In the genomic region with DNA sequence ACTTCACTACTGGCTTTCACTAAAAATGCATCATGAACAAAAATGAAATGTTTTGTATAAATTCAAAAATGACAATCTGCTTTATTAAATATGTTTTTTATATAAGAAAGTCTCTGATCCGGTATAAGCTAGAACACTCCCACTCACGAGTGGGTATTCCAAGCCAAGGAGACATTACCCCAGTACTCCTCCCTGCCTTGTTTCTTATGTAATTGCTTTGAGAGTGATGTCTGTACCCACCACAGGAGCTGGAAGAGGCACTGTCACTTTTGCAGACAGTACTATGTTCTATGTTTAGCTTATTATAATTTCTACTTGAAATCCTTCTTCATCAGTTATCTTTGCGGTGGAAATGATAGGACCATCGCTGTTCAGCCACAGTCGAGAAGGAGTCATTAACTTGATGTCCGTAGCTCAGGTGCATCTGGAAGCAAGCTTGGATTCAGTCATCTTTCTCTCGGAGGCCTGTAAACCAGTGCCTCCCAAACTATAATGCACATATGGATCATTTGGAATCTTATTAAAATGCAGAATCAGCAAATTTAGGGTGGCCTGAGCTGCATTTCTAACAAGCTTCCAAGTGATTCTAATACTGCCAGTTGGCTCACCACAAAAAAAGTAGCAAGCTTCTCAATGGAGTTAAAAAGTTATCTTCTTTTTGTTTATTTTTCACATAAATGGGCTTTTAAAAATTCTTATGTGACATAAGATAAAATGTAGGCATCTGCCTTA, we compare ENCODE assay signal across 31 cellular contexts.
"Had no signal": no experiment of that assay in that cellular context is flagged by ENCODE, and none has a peak within 500 bp of the region (broad histone marks: within the 10 kb centered on the region; RNA-seq: fewer than 3 reads in every experiment).

No MANE protein-coding gene starts in this region.

- H3K4me1 ChIP-seq: esophagus muscularis mucosa, foreskin keratinocyte, gastrocnemius medialis, heart right ventricle had no signal

- H3K27me3 ChIP-seq: brain microvascular endothelial cell, esophagus muscularis mucosa, foreskin keratinocyte, gastrocnemius medialis, heart right ventricle had no signal

- H3K9me3 ChIP-seq: esophagus muscularis mucosa, gastrocnemius medialis, heart right ventricle had no signal

- H3K4me3 ChIP-seq: esophagus muscularis mucosa, gastrocnemius medialis, heart right ventricle had no signal

- ATAC-seq: activated CD4-positive, CD25-positive, alpha-beta regulatory T cell treated with anti-CD3 and anti-CD28 coated beads, Interleukin-2, amount 50 U/mL, for 24 hours; activated CD8-positive, alpha-beta T cell treated with anti-CD3 and anti-CD28 coated beads for 36 hours; activated T-cell treated with anti-CD3 and anti-CD28 coated beads, Interleukin-2, amount 50 U/mL, for 4 hours; activated T-helper 17 cell treated with anti-CD3 and anti-CD28 coated beads, Interleukin-2, amount 50 U/mL, for 72 hours; effector memory CD8-positive, alpha-beta T cell; foreskin keratinocyte; gastrocnemius medialis; heart right ventricle; T-helper 17 cell had no signal

- DNase-seq: activated B cell treated with CpG ODN at 0.5 μM for 24 hours; activated CD4-positive, alpha-beta T cell treated with anti-CD3 and anti-CD28 coated beads for 48 hours; activated CD4-positive, alpha-beta T cell treated with anti-CD3 and anti-CD28 coated beads, Interleukin-2, amount 50 U/mL, for 1 hour; activated CD4-positive, alpha-beta T cell treated with anti-CD3 and anti-CD28 coated beads, Interleukin-2, amount 50 U/mL, for 48 hours; activated CD8-positive, alpha-beta memory T cell treated with anti-CD3 and anti-CD28 coated beads for 24 hours; activated CD8-positive, alpha-beta T cell treated with anti-CD3 and anti-CD28 coated beads for 36 hours; activated effector memory CD4-positive, alpha-beta T cell treated with Interleukin-2 at 50 U/mL for 16 hours; activated gamma-delta T cell treated with Interleukin-2 at 50 U/mL for 16 hours; activated naive CD4-positive, alpha-beta T cell treated with anti-CD3 and anti-CD28 coated beads, Interleukin-2, amount 50 U/mL, for 16 hours; activated naive CD4-positive, alpha-beta T cell treated with Interleukin-2 at 50 U/mL for 16 hours; activated T-cell treated with anti-CD3 and anti-CD28 coated beads, Interleukin-2, amount 50 U/mL, for 4 hours; amniotic stem cell; brain microvascular endothelial cell; cortex of kidney; dermis blood vessel endothelial cell; effector CD4-positive, alpha-beta T cell; effector memory CD8-positive, alpha-beta T cell; erythroblast; foreskin keratinocyte; gastrocnemius medialis; glutamatergic neuron; heart right ventricle; T-helper 17 cell; T1000; WERI-Rb-1 had no signal

- H3K36me3 ChIP-seq: brain microvascular endothelial cell, esophagus muscularis mucosa, gastrocnemius medialis, heart right ventricle, WERI-Rb-1 had no signal

- H3K27ac ChIP-seq: brain microvascular endothelial cell, esophagus muscularis mucosa, foreskin keratinocyte, gastrocnemius medialis, heart right ventricle, WERI-Rb-1 had no signal

- FAIRE-seq: astrocyte, bronchial epithelial cell, colon had no signal
